In genomic region chr16:19907161-19907992, GRCh38 we compare ENCODE assay signal across 1 cellular context.
TF ChIP-seq lines count a peak whose summit lies in the region.

No MANE protein-coding gene starts in this region.

TF ChIP-seq in H1, 55 proteins besides CTCF, POLR2A, EP300 and RAD21 (continued from another document):
- TF ChIP-seq BRCA1 (IDR thresholded peaks at IDR 0.05; ENCODE audit: low read depth, low read length) = no peak
- no peak for TF ChIP-seq CBX5 (IDR thresholded peaks at IDR 0.05; ENCODE audit: low read depth, low read length)
- no peak for TF ChIP-seq NRF1 (IDR thresholded peaks at IDR 0.05; ENCODE audit: low read depth, low read length)
- TF ChIP-seq KDM1A (IDR thresholded peaks at IDR 0.05; ENCODE audit: borderline replicate concordance, low read length) = peak; percentile 99
- no peak for TF ChIP-seq CEBPB (IDR thresholded peaks at IDR 0.05; ENCODE audit: low read depth, low read length)
- TF ChIP-seq SP1 (IDR thresholded peaks at IDR 0.05; ENCODE audit: low read depth, low read length) = no peak
- TF ChIP-seq POU5F1 (IDR thresholded peaks at IDR 0.05; ENCODE audit: low read depth, low read length) = no peak
- TF ChIP-seq RFX5 (IDR thresholded peaks at IDR 0.05; ENCODE audit: borderline replicate concordance, low read depth, low read length) = no peak
- TF ChIP-seq MAX (IDR thresholded peaks at IDR 0.05) = no peak
- TF ChIP-seq JUN (IDR thresholded peaks at IDR 0.05; ENCODE audit: low read depth, low read length) = no peak
- TF ChIP-seq SIN3A (conservative IDR thresholded peaks at IDR 0.05 in 1 of 2, IDR thresholded peaks at IDR 0.05 in 1 of 2; ENCODE audit: low read depth in 1 of 2, low read length in 2 of 2) = no peak
- TF ChIP-seq GTF2F1 (IDR thresholded peaks at IDR 0.05; ENCODE audit: borderline replicate concordance, low read depth, low read length) = no peak
- TF ChIP-seq JUND (IDR thresholded peaks at IDR 0.05; ENCODE audit: low read length) = no peak
- no peak for TF ChIP-seq TBP (IDR thresholded peaks at IDR 0.05; ENCODE audit: low read depth, low read length)
- TF ChIP-seq HDAC6 (IDR thresholded peaks at IDR 0.05; ENCODE audit: low read depth, low read length) = no peak
- no peak for TF ChIP-seq SIRT6 (IDR thresholded peaks at IDR 0.05; ENCODE audit: low read length)
- peak in 1 of 2 experiments; percentile 90; a peak in 2 of 4 replicates for TF ChIP-seq HDAC2 (IDR thresholded peaks at IDR 0.05; ENCODE audit: borderline replicate concordance in 1 of 2, low read depth in 2 of 2, low read length in 2 of 2)
- TF ChIP-seq RBBP5 (IDR thresholded peaks at IDR 0.05; ENCODE audit: borderline replicate concordance, low read depth, low read length) = no peak
- TF ChIP-seq FOSL1 (IDR thresholded peaks at IDR 0.05; ENCODE audit: insufficient read depth, low read depth, low read length) = no peak
- TF ChIP-seq EZH2 (IDR thresholded peaks at IDR 0.05; ENCODE audit: low read depth, low read length, severe bottlenecking) = no peak
- no peak for TF ChIP-seq POLR2AphosphoS5 (IDR thresholded peaks at IDR 0.05; ENCODE audit: low read depth, low read length)
- no peak for TF ChIP-seq ATF2 (IDR thresholded peaks at IDR 0.05; ENCODE audit: low read length)
- TF ChIP-seq YY1 (IDR thresholded peaks at IDR 0.05; ENCODE audit: low read depth, low read length) = peak; percentile 69; the same call in 1 of the 2 replicates
